24 cellular contexts compared by ENCODE assay signal in genomic region chr7:45100761-45101480, GRCh38. TPM values are rescaled to one million over a fixed set of nuclear protein-coding genes. Genes with fewer than 3 reads are reported as not detected.
DNase-seq lines count a peak whose midpoint lies in the region; ATAC-seq and TF ChIP-seq lines count a peak whose summit lies in the region.
"Had no signal": no experiment of that assay in that cellular context is flagged by ENCODE, and none has a peak within 500 bp of the region (broad histone marks: within the 10 kb centered on the region; RNA-seq: fewer than 3 reads in every experiment).

No MANE protein-coding gene starts in this region.

- CTCF ChIA-PET in T-cell (lab: Charles Lee), result no interaction called here

- H3K27ac Mint-ChIP-seq in T-cell, result no peak overlapping the region
- H3K27ac Mint-ChIP-seq: CD8-positive, alpha-beta T cell had no signal

- no peak for TF ChIP-seq POLR2A in sigmoid colon (IDR thresholded peaks at IDR 0.05)

- TF ChIP-seq EP300 in sigmoid colon (IDR thresholded peaks at IDR 0.05), result no peak

- no peak for TF ChIP-seq CTCF in cardiac muscle cell (IDR thresholded peaks at IDR 0.05; ENCODE audit: low read depth, low read length)
- TF ChIP-seq CTCF in right atrium auricular region (IDR thresholded peaks at IDR 0.05), result no peak
- no peak for TF ChIP-seq CTCF in sigmoid colon (IDR thresholded peaks at IDR 0.05)

- ATAC-seq in T-cell (replicated peaks in 1 of 4), result no peak
- ATAC-seq: CD8-positive, alpha-beta T cell had no signal

- H3K4me3 Mint-ChIP-seq in T-cell, result no peak overlapping the region
- H3K4me3 Mint-ChIP-seq: CD8-positive, alpha-beta T cell had no signal

- H3K4me3 ChIP-seq in cardiac muscle cell (no peak overlapping the region), right atrium auricular region (no peak overlapping the region), sigmoid colon (no peak overlapping the region)
- H3K4me3 ChIP-seq: SJCRH30 had no signal

- H3K4me1 Mint-ChIP-seq in T-cell, result peaks cover 0 to 5% (median 2%) of the 10 kb centered on the region in 3 donors

- H3K4me1 ChIP-seq in cardiac muscle cell (ENCODE audit: low read depth) (no peaks in the 10 kb centered on the region), right atrium auricular region (no peaks in the 10 kb centered on the region), sigmoid colon (no peaks in the 10 kb centered on the region)
- H3K4me1 ChIP-seq: Caco-2, SJCRH30 had no signal

- DNase-seq in cardiac muscle cell (ENCODE audit: low read depth in 1 of 2, low spot score in 1 of 2) (no peak), right atrium auricular region (ENCODE audit: low spot score) (no peak), islet precursor cell (peak; percentile 38), sigmoid colon (peak; percentile 35), UCSD-AML1 (lab: John Stamatoyannopoulos, UW; ENCODE audit: unreplicated experiment) (no peak), NCI-H345 treated with DMSO at 0.1 percent for 48 hours (lab: John Stamatoyannopoulos, UW; ENCODE audit: unreplicated experiment) (no peak), T-cell (no peak)
- DNase-seq: C1 segment of cervical spinal cord; Caco-2; CD8-positive, alpha-beta T cell; Karpas-422; NCI-H1092 treated with DMSO at 0.1 percent for 48 hours; NCI-H1436; NCI-H187 treated with DMSO at 0.1 percent for 48 hours; NCI-H446; NCI-H524 treated with DMSO at 0.1 percent for 48 hours; NCI-H82; NK-92 treated with Interleukin-12 subunit alpha and Interleukin-12 subunit beta, amount 100 ng/mL, for 24 hours; PC-3; SJCRH30 had no signal

- H3K36me3 ChIP-seq in cardiac muscle cell, result peaks cover 54% of the 10 kb centered on the region
- H3K36me3 ChIP-seq in right atrium auricular region, result peaks cover 77% of the 10 kb centered on the region
- peaks cover 67 to 83% (median 71%) of the 10 kb centered on the region in 4 donors for H3K36me3 ChIP-seq in sigmoid colon

- H3K27ac ChIP-seq in cardiac muscle cell (peak overlapping the region; percentile 7), right atrium auricular region (no peak overlapping the region), sigmoid colon (no peak overlapping the region)
- H3K27ac ChIP-seq: HL-60, SJCRH30 had no signal

- WGBS in sigmoid colon, 2 donors, result 86 to 95% methylated on average over 13 of the region's 13 CpGs

- H3K27me3 ChIP-seq in cardiac muscle cell, result no peaks in the 10 kb centered on the region
- no peaks in the 10 kb centered on the region for H3K27me3 ChIP-seq in right atrium auricular region
- no peaks in the 10 kb centered on the region for H3K27me3 ChIP-seq in sigmoid colon
- H3K27me3 ChIP-seq: SJCRH30 had no signal

- H3K9me3 Mint-ChIP-seq in T-cell, result no peaks in the 10 kb centered on the region
- H3K9me3 Mint-ChIP-seq: CD8-positive, alpha-beta T cell had no signal

- POLR2A ChIA-PET in T-cell (lab: Charles Lee), result interaction anchor here in 1 of 2 donors (0.6 kb wide), 1 partner anchor 10 kb away, joined by 4 read pairs; no protein-coding TSS in a partner anchor

- intact Hi-C loops in sigmoid colon (cut with DNase I), result no loop called here

- H3K9me3 ChIP-seq in cardiac muscle cell (ENCODE audit: low read depth) (no peaks in the 10 kb centered on the region), right atrium auricular region (no peaks in the 10 kb centered on the region), sigmoid colon (no peaks in the 10 kb centered on the region)
- H3K9me3 ChIP-seq: Caco-2, SJCRH30 had no signal

- H3K27me3 Mint-ChIP-seq in T-cell, result no peaks in the 10 kb centered on the region

- H3K36me3 Mint-ChIP-seq in T-cell, result peaks cover 18% of the 10 kb centered on the region

RNA-seq across cellular contexts. Expression of gene TBRG4, which starts 10.6 kb away (rescaled TPM):
- total RNA-seq in cardiac muscle cell (74.3 and 74.4 TPM in 2 replicates), right atrium auricular region (10 to 100 TPM; 46.1 to 48.2 TPM), sigmoid colon (10 to 100 TPM; 40.3 to 57.1 (median 46.8) TPM), T-cell (100 to 1,000 TPM in 4 of 5 donors, 10 to 100 TPM in 1; 94.3 to 142 (median 122) TPM)
- polyA plus RNA-seq in cardiac muscle cell (67.9 and 74.2 TPM in 2 replicates), sigmoid colon (10 to 100 TPM; 31.8 to 80.1 (median 44.6) TPM)

RNA-seq across cellular contexts. Expression of gene NACAD, which starts 12.2 kb away (rescaled TPM):
- total RNA-seq in cardiac muscle cell, result 1.2 and 2.1 TPM in 2 replicates
- polyA plus RNA-seq in cardiac muscle cell, result 1.3 and 1.4 TPM in 2 replicates
- total RNA-seq in right atrium auricular region, result 1 to 10 TPM; 5.9 to 9.0 TPM
- total RNA-seq in sigmoid colon, result 1 to 10 TPM; 3.2 to 8.9 (median 4.9) TPM
- polyA plus RNA-seq in sigmoid colon, result 1 to 10 TPM in 1 of 3 donors, under 1 TPM in 2; 0.23 to 1.9 (median 0.60) TPM
- total RNA-seq in T-cell, result 1 to 10 TPM in 1 of 5 donors, under 1 TPM in 4; 0.10 to 1.6 (median 0.20) TPM
- total RNA-seq: G401 had no signal

RNA-seq across cellular contexts. Expression of gene RAMP3, which starts 56.7 kb away (rescaled TPM):
- total RNA-seq in cardiac muscle cell (not detected in 2 replicates), right atrium auricular region (10 to 100 TPM; 62.0 to 77.2 TPM), sigmoid colon (10 to 100 TPM; 18.4 to 57.8 (median 33.7) TPM), T-cell (under 1 TPM in 4 of 5 donors, not detected in 1; 0.19 to 0.63 (median 0.45) TPM)
- polyA plus RNA-seq in cardiac muscle cell (not detected in 2 replicates), sigmoid colon (10 to 100 TPM in 1 of 3 donors, 1 to 10 TPM in 2; 2.5 to 26.0 (median 4.8) TPM)
- total RNA-seq: A673; Caco-2; CD8-positive, alpha-beta T cell; Daoy; G401; PC-3; SJCRH30 had no signal

Comparison
In these comparisons a context has a peak if more than half of its experiments do, and no peak if none do; other contexts are left out.
1. RNA of gene RAMP3, which starts 56.7 kb away (total RNA-seq): 62.0 to 77.2 TPM in right atrium auricular region and 18.4 to 57.8 TPM in sigmoid colon; 0.19 to 0.63 TPM in T-cell and not detected in cardiac muscle cell; every median in the first group is over 10 times any median in the second.
2. DNase-seq: peak in islet precursor cell (single experiment) and sigmoid colon (single experiment); none in cardiac muscle cell (0 of 2), right atrium auricular region (single experiment), UCSD-AML1 (single experiment), NCI-H345 treated with DMSO at 0.1 percent for 48 hours (single experiment) and T-cell (0 of 34).